ENCODE assay signal across 16 cellular contexts in the genomic region with DNA sequence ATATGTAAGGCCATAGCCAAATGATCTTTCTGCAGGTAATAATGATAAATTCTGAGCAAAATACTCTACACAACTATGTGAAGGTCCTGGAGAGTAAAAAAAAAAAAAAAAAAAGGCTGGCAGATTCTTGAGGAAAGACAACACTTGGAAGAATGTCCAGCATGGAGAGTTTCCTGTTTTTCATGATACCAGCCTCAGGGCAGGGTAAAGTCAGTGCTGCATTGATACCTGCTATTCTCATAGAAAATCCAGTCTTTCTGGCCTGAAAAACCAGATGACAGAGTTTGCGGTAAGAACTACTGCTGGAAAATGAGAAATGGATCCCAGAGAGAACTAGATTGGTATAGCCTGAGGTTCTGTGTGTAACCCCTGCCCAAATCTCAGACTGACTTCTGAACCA.
"Had no signal": no experiment of that assay in that cellular context is flagged by ENCODE, and none has a peak within 500 bp of the region (broad histone marks: within the 10 kb centered on the region; RNA-seq: fewer than 3 reads in every experiment).

No MANE protein-coding gene starts in this region.

- H3K4me1 ChIP-seq: body of pancreas, left ventricle myocardium inferior, stomach, uterus had no signal

- DNase-seq: activated CD4-positive, alpha-beta T cell treated with anti-CD3 and anti-CD28 coated beads, Interleukin-2, amount 50 U/mL, for 4 hours; activated effector memory CD4-positive, alpha-beta T cell treated with Interleukin-2 at 50 U/mL for 16 hours; activated T-cell treated with anti-CD3 and anti-CD28 coated beads, Interleukin-2, amount 50 U/mL, for 24 hours; amniotic stem cell; body of pancreas; kidney; left ventricle myocardium inferior; mesendoderm; nephron progenitor cell; stimulated activated CD4-positive, alpha-beta T cell treated with anti-CD3 and anti-CD28 coated beads, Interleukin-15, amount 100 ng/mL, for 24 hours; stomach; T-helper 17 cell; uterus had no signal

- H3K27me3 Mint-ChIP-seq: activated naive CD4-positive, alpha-beta T cell treated with anti-CD3 and anti-CD28 coated beads, Interleukin-2, amount 50 U/mL, for 24 hours; activated T-cell treated with anti-CD3 and anti-CD28 coated beads, Interleukin-2, amount 50 U/mL, for 24 hours; dendritic cell treated with granulocyte-macrophage colony-stimulating factor and Interleukin-4, amounts not matched to agents 40 ng/mL and 50 ng/mL, for 4 days; T-helper 17 cell had no signal

- H3K27me3 ChIP-seq: body of pancreas, stomach, uterus had no signal

- H3K9me3 Mint-ChIP-seq: activated T-cell treated with anti-CD3 and anti-CD28 coated beads, Interleukin-2, amount 50 U/mL, for 24 hours; dendritic cell treated with granulocyte-macrophage colony-stimulating factor and Interleukin-4, amounts not matched to agents 40 ng/mL and 50 ng/mL, for 4 days had no signal

- H3K27ac ChIP-seq: body of pancreas, left ventricle myocardium inferior, stomach, thoracic aorta, uterus had no signal

- H3K9me3 ChIP-seq: body of pancreas, left ventricle myocardium inferior, stomach, thoracic aorta, uterus had no signal

- H3K4me3 Mint-ChIP-seq: activated naive CD4-positive, alpha-beta T cell treated with anti-CD3 and anti-CD28 coated beads, Interleukin-2, amount 50 U/mL, for 24 hours; activated T-cell treated with anti-CD3 and anti-CD28 coated beads, Interleukin-2, amount 50 U/mL, for 24 hours; dendritic cell treated with granulocyte-macrophage colony-stimulating factor and Interleukin-4, amounts not matched to agents 40 ng/mL and 50 ng/mL, for 4 days; nephron progenitor cell; T-helper 17 cell had no signal

- H3K4me1 Mint-ChIP-seq: activated naive CD4-positive, alpha-beta T cell treated with anti-CD3 and anti-CD28 coated beads, Interleukin-2, amount 50 U/mL, for 24 hours; nephron progenitor cell; T-helper 17 cell had no signal

- H3K36me3 ChIP-seq: left ventricle myocardium inferior, thoracic aorta, uterus had no signal

- H3K27ac Mint-ChIP-seq: activated naive CD4-positive, alpha-beta T cell treated with anti-CD3 and anti-CD28 coated beads, Interleukin-2, amount 50 U/mL, for 24 hours; activated T-cell treated with anti-CD3 and anti-CD28 coated beads, Interleukin-2, amount 50 U/mL, for 24 hours; dendritic cell treated with granulocyte-macrophage colony-stimulating factor and Interleukin-4, amounts not matched to agents 40 ng/mL and 50 ng/mL, for 4 days; nephron progenitor cell; T-helper 17 cell had no signal

- H3K4me3 ChIP-seq: body of pancreas, left ventricle myocardium inferior, stomach, thoracic aorta, uterus had no signal
